Comparison of ENCODE assay signal across 27 cellular contexts in genomic region chr5:177594071-177594470, GRCh38. TPM values are rescaled to one million over a fixed set of nuclear protein-coding genes. Genes with fewer than 3 reads are reported as not detected.
DNase-seq lines count a peak whose midpoint lies in the region; ATAC-seq, FAIRE-seq and TF ChIP-seq lines count a peak whose summit lies in the region.
"Had no signal": no experiment of that assay in that cellular context is flagged by ENCODE, and none has a peak within 500 bp of the region (broad histone marks: within the 10 kb centered on the region; RNA-seq: fewer than 3 reads in every experiment).

No MANE protein-coding gene starts in this region.

- TF ChIP-seq CTCF in Caco-2 (IDR thresholded peaks at IDR 0.05; ENCODE audit: insufficient read depth in 1 of 2, low read depth in 1 of 2, low read length in 1 of 2, severe bottlenecking in 1 of 2, unreplicated experiment in 1 of 2): no peak
- TF ChIP-seq CTCF in astrocyte (IDR thresholded peaks at IDR 0.05; ENCODE audit: insufficient read depth, low read depth, low read length): no peak
- no peak for TF ChIP-seq CTCF in sigmoid colon (IDR thresholded peaks at IDR 0.05)

- peak overlapping the region; percentile 98 for H3K9ac ChIP-seq in astrocyte (ENCODE audit: low read length)
- H3K9ac ChIP-seq: KMS-11 had no signal

- H3K27ac ChIP-seq in astrocyte (ENCODE audit: low read depth, low read length) (no peak overlapping the region), sigmoid colon (no peak overlapping the region)
- H3K27ac ChIP-seq: BLaER1, KMS-11 had no signal

- H3K27me3 Mint-ChIP-seq in Caco-2 (ENCODE audit: insufficient read depth, unreplicated experiment) (no peaks in the 10 kb centered on the region), astrocyte (ENCODE audit: low read depth, unreplicated experiment) (peaks cover 15% of the 10 kb centered on the region)

- H3K36me3 ChIP-seq in Caco-2 (ENCODE audit: control insufficient read depth, insufficient read depth, low read length) (peaks cover 15% of the 10 kb centered on the region), astrocyte (ENCODE audit: insufficient read depth, low read length) (peaks cover 29% of the 10 kb centered on the region), sigmoid colon (peaks cover 11 to 36% (median 27%) of the 10 kb centered on the region in 4 donors), HAP-1 (replicated peaks) (peaks cover 36% of the 10 kb centered on the region)

- H3K4me3 Mint-ChIP-seq in Caco-2 (ENCODE audit: unreplicated experiment) (no peak overlapping the region), astrocyte (ENCODE audit: unreplicated experiment) (peak overlapping the region; percentile 60)

- no peaks in the 10 kb centered on the region for H3K9me3 ChIP-seq in Caco-2
- no peaks in the 10 kb centered on the region for H3K9me3 ChIP-seq in astrocyte (ENCODE audit: insufficient read depth, low read depth, low read length)
- H3K9me3 ChIP-seq in sigmoid colon: no peaks in the 10 kb centered on the region
- H3K9me3 ChIP-seq in HAP-1: no peaks in the 10 kb centered on the region
- H3K9me3 ChIP-seq: BLaER1, body of pancreas, stomach had no signal

- FAIRE-seq in astrocyte (lab: Jason Lieb, UNC): no peak
- FAIRE-seq: A204.1, colon, G401.6 had no signal

- H3K27me3 ChIP-seq in Caco-2 (replicated peaks; ENCODE audit: control insufficient read depth, insufficient read depth, low read length) (no peaks in the 10 kb centered on the region), astrocyte (ENCODE audit: insufficient read depth, low read length) (peaks cover 13% of the 10 kb centered on the region), sigmoid colon (peaks cover 0 to 18% (median 0%) of the 10 kb centered on the region in 3 donors), HAP-1 (ENCODE audit: low read depth) (peaks cover 10% of the 10 kb centered on the region)
- H3K27me3 ChIP-seq: BLaER1, body of pancreas had no signal

- CTCF ChIA-PET in Caco-2 (lab: Charles Lee): no interaction called here

- H3K36me3 Mint-ChIP-seq in Caco-2 (ENCODE audit: insufficient read depth, unreplicated experiment) (peaks cover 56% of the 10 kb centered on the region), astrocyte (ENCODE audit: low read depth, unreplicated experiment) (peaks cover 26% of the 10 kb centered on the region)

- H3K9me3 Mint-ChIP-seq in Caco-2 (ENCODE audit: unreplicated experiment): no peaks in the 10 kb centered on the region
- no peaks in the 10 kb centered on the region for H3K9me3 Mint-ChIP-seq in astrocyte (ENCODE audit: unreplicated experiment)
- H3K9me3 Mint-ChIP-seq: activated naive CD8-positive, alpha-beta T cell treated with anti-CD3 and anti-CD28 coated beads for 36 hours; mesothelial cell of epicardium; T-cell had no signal

- intact Hi-C loops in Caco-2 (cut with micrococcal nuclease; ENCODE audit: unreplicated experiment) (no loop called here), sigmoid colon (cut with DNase I) (no loop called here)

- no peak for TF ChIP-seq POLR2A in sigmoid colon (IDR thresholded peaks at IDR 0.05)

- TF ChIP-seq EP300 in sigmoid colon (IDR thresholded peaks at IDR 0.05): no peak

- peaks cover 33% of the 10 kb centered on the region for H4K20me1 ChIP-seq in astrocyte (ENCODE audit: insufficient read depth, low read length)

- H3K4me1 ChIP-seq in Caco-2 (peaks cover 11% of the 10 kb centered on the region), astrocyte (ENCODE audit: insufficient read depth, low read length) (peaks cover 6% of the 10 kb centered on the region), sigmoid colon (peaks cover 0 to 22% (median 18%) of the 10 kb centered on the region in 4 donors), HAP-1 (no peaks in the 10 kb centered on the region; the same call in 1 of the 2 replicates)

- peak overlapping the region; percentile 88 for H3K27ac Mint-ChIP-seq in Caco-2 (ENCODE audit: unreplicated experiment)
- H3K27ac Mint-ChIP-seq in astrocyte (ENCODE audit: unreplicated experiment): no peak overlapping the region
- H3K27ac Mint-ChIP-seq: activated naive CD8-positive, alpha-beta T cell treated with anti-CD3 and anti-CD28 coated beads for 36 hours; mesothelial cell of epicardium had no signal

- ATAC-seq in HG03520 (IDR thresholded peaks at IDR 0.05; ENCODE audit: unreplicated experiment): no peak
- ATAC-seq: body of pancreas, PC-3, T-cell had no signal

- no TSS peak for BruUV-seq in Caco-2 (replicated peaks; lab: Mats Ljungman, UMichigan)

- POLR2A ChIA-PET in Caco-2 (lab: Charles Lee): no interaction called here

- peaks cover 28% of the 10 kb centered on the region for H3K79me2 ChIP-seq in astrocyte (ENCODE audit: insufficient read depth, low read length)

- H3K4me2 ChIP-seq in astrocyte (ENCODE audit: low read length): peak overlapping the region; percentile 86

- no peak overlapping the region for H2AFZ ChIP-seq in astrocyte (ENCODE audit: low read depth, low read length)

- 92 to 94% methylated on average over 8 of the region's 8 CpGs for WGBS in sigmoid colon, 2 donors

- peaks cover 8% of the 10 kb centered on the region for H3K4me1 Mint-ChIP-seq in Caco-2 (ENCODE audit: low read depth, unreplicated experiment)
- H3K4me1 Mint-ChIP-seq in astrocyte (ENCODE audit: low read depth, unreplicated experiment): peaks cover 11% of the 10 kb centered on the region

- H3K4me3 ChIP-seq in Caco-2 (ENCODE audit: low read depth, low read length) (no peak overlapping the region), astrocyte (ENCODE audit: insufficient read depth, low read depth, low read length) (no peak overlapping the region), sigmoid colon (no peak overlapping the region), HAP-1 (no peak overlapping the region)

- in situ Hi-C loops in HAP-1 (cut with MboI; ENCODE audit: low sequenced_read_pairs): no loop called here

- peak; percentile 35 for DNase-seq in activated CD8-positive, alpha-beta memory T cell treated with anti-CD3 and anti-CD28 coated beads, Interleukin-2, amount 50 U/mL, for 48 hours
- no peak for DNase-seq in activated CD8-positive, alpha-beta memory T cell treated with anti-CD3 and anti-CD28 coated beads, Interleukin-2, amount 50 U/mL, for 4 hours
- DNase-seq in Caco-2: no peak
- DNase-seq in astrocyte (ENCODE audit: low read depth): no peak
- peak; percentile 4 for DNase-seq in sigmoid colon
- no peak for DNase-seq in HuH-7.5 (ENCODE audit: low spot score)
- DNase-seq in HAP-1 (ENCODE audit: low spot score in 2 of 2): no peak
- DNase-seq: activated CD4-positive, alpha-beta T cell treated with anti-CD3 and anti-CD28 coated beads, Interleukin-2, amount 50 U/mL, for 1 hour; activated naive CD8-positive, alpha-beta T cell treated with anti-CD3 and anti-CD28 coated beads for 36 hours; body of pancreas; DMS 273 treated with DMSO at 0.1 percent for 48 hours; NCI-H187 treated with DMSO at 0.1 percent for 48 hours; NCI-H345; NCI-H82; PC-3; posterior cingulate gyrus; SHP77 treated with DMSO at 0.1 percent for 48 hours; stomach; T-cell; trophoblast cell had no signal

RNA-seq across cellular contexts. Expression of gene TMED9, which starts 2.1 kb away (rescaled TPM):
- total RNA-seq in Caco-2 (2022): 236 and 240 TPM in 2 replicates
- 372 and 402 TPM in 2 replicates for total RNA-seq in astrocyte
- total RNA-seq in sigmoid colon: 10 to 100 TPM; 48.9 to 64.5 (median 55.6) TPM
- 100 to 1,000 TPM in 1 of 3 donors, 10 to 100 TPM in 2; 37.2 to 221 (median 73.8) TPM for polyA plus RNA-seq in sigmoid colon

RNA-seq across cellular contexts. Expression of gene B4GALT7, which starts 5.9 kb away (rescaled TPM):
- total RNA-seq in Caco-2 (2022) (28.8 and 30.0 TPM in 2 replicates), astrocyte (35.0 and 41.3 TPM in 2 replicates), sigmoid colon (10 to 100 TPM; 13.3 to 18.5 (median 15.6) TPM)
- 10 to 100 TPM in 2 of 3 donors, 1 to 10 TPM in 1; 4.9 to 25.8 (median 13.8) TPM for polyA plus RNA-seq in sigmoid colon

RNA-seq across cellular contexts. Expression of gene FAM193B, which starts 39.7 kb away (rescaled TPM):
- total RNA-seq in Caco-2 (2022) (72.9 and 82.7 TPM in 2 replicates), astrocyte (47.8 and 48.3 TPM in 2 replicates), sigmoid colon (10 to 100 TPM; 39.6 to 82.8 (median 43.9) TPM)
- polyA plus RNA-seq in sigmoid colon: 10 to 100 TPM in 2 of 3 donors, 1 to 10 TPM in 1; 9.0 to 87.4 (median 10.2) TPM

Comparison
In these comparisons a context has a peak if more than half of its experiments do, and no peak if none do; other contexts are left out.
1. DNase-seq: peak in activated CD8-positive, alpha-beta memory T cell treated with anti-CD3 and anti-CD28 coated beads, Interleukin-2, amount 50 U/mL, for 48 hours (single experiment) and sigmoid colon (single experiment); none in activated CD8-positive, alpha-beta memory T cell treated with anti-CD3 and anti-CD28 coated beads, Interleukin-2, amount 50 U/mL, for 4 hours (single experiment), Caco-2 (0 of 2), astrocyte (single experiment), HuH-7.5 (single experiment) and HAP-1 (0 of 2).